ENCODE assay signal across 16 cellular contexts in genomic region chr1:210531475-210532222, GRCh38.
DNase-seq lines count a peak whose midpoint lies in the region; ATAC-seq and TF ChIP-seq lines count a peak whose summit lies in the region.
"Had no signal": no experiment of that assay in that cellular context is flagged by ENCODE, and none has a peak within 500 bp of the region (broad histone marks: within the 10 kb centered on the region; RNA-seq: fewer than 3 reads in every experiment).

No MANE protein-coding gene starts in this region.

- H3K4me3 ChIP-seq in HEK293 (ENCODE audit: low read depth, low read length) (no peak overlapping the region), adipocyte (ENCODE audit: low read length) (no peak overlapping the region), dorsolateral prefrontal cortex (no peak overlapping the region)
- H3K4me3 ChIP-seq: BLaER1 treated with 17β-estradiol and CSF1 and Interleukin-3, amounts not matched to agents 10 nM and 100 nM had no signal

- CTCF ChIA-PET in HEK293 (lab: Yijun Ruan, JAX) = interaction anchor here (0.7 kb wide), 2 partner anchors 449 to 939 kb away, joined by 3 read pairs; no protein-coding TSS in a partner anchor

- H3K36me3 ChIP-seq in HEK293 (ENCODE audit: control insufficient read depth in 2 of 2, insufficient read depth in 1 of 2, low read length in 2 of 2) = no peaks in the 10 kb centered on the region
- H3K36me3 ChIP-seq in adipocyte (ENCODE audit: control insufficient read depth, insufficient read depth, low read length, severe bottlenecking) = no peaks in the 10 kb centered on the region
- H3K36me3 ChIP-seq: BLaER1 treated with 17β-estradiol and CSF1 and Interleukin-3, amounts not matched to agents 10 nM and 100 nM had no signal

- POLR2A ChIA-PET in HEK293 (lab: Yijun Ruan, JAX) = no interaction called here

- no peak overlapping the region for H3K27ac ChIP-seq in HEK293 (ENCODE audit: extremely low read depth, low read depth, low read length)
- H3K27ac ChIP-seq in dorsolateral prefrontal cortex = no peak overlapping the region
- H3K27ac ChIP-seq: BLaER1 treated with 17β-estradiol and CSF1 and Interleukin-3, amounts not matched to agents 10 nM and 100 nM had no signal

- no peaks in the 10 kb centered on the region for H3K27me3 ChIP-seq in adipocyte (replicated peaks; ENCODE audit: control insufficient read depth, insufficient read depth, low read length)
- H3K27me3 ChIP-seq in dorsolateral prefrontal cortex = no peaks in the 10 kb centered on the region
- H3K27me3 ChIP-seq: BLaER1 treated with 17β-estradiol and CSF1 and Interleukin-3, amounts not matched to agents 10 nM and 100 nM had no signal

- H3K9me3 ChIP-seq in HEK293 (ENCODE audit: control insufficient read depth, insufficient read depth, low read depth, low read length) (no peaks in the 10 kb centered on the region), adipocyte (ENCODE audit: control insufficient read depth, low read length) (no peaks in the 10 kb centered on the region)
- H3K9me3 ChIP-seq: BLaER1 treated with 17β-estradiol and CSF1 and Interleukin-3, amounts not matched to agents 10 nM and 100 nM had no signal

- H3K9ac ChIP-seq in adipocyte (ENCODE audit: low read length) = no peak overlapping the region
- H3K9ac ChIP-seq: BLaER1 treated with 17β-estradiol and CSF1 and Interleukin-3, amounts not matched to agents 10 nM and 100 nM had no signal

- ATAC-seq in GM19452 (IDR thresholded peaks at IDR 0.05; ENCODE audit: unreplicated experiment) = no peak
- ATAC-seq: HCT116 had no signal

- intact Hi-C loops in dorsolateral prefrontal cortex (cut with DNase I) = no loop called here

- DNase-seq in NCI-H2171 treated with DMSO at 0.1 percent for 48 hours (lab: John Stamatoyannopoulos, UW) (peak; percentile 15), NCI-H2171 (lab: John Stamatoyannopoulos, UW) (no peak), adipocyte (ENCODE audit: low read depth) (peak; percentile 42), foreskin melanocyte (no peak), dorsolateral prefrontal cortex (no peak)
- DNase-seq: 8988T; CD8-positive, alpha-beta memory T cell; COR-L47; DMS79 treated with DMSO at 0.1 percent for 48 hours; GF-D8; GOT3; H7 had no signal

- H3K4me1 ChIP-seq in HEK293 (ENCODE audit: control insufficient read depth, insufficient read depth, low read length) = peaks cover 3% of the 10 kb centered on the region
- H3K4me1 ChIP-seq in adipocyte (ENCODE audit: control insufficient read depth, insufficient read depth, low read length) = no peaks in the 10 kb centered on the region
- H3K4me1 ChIP-seq: BLaER1 treated with 17β-estradiol and CSF1 and Interleukin-3, amounts not matched to agents 10 nM and 100 nM had no signal

- TF ChIP-seq CTCF in HEK293 (tag by site-specific recombination; IDR thresholded peaks at IDR 0.05) (no peak), dorsolateral prefrontal cortex (IDR thresholded peaks at IDR 0.05 in 54 of 56, conservative IDR thresholded peaks at IDR 0.05 in 2 of 56; ENCODE audit: low read depth in 1 of 56, partially characterized antibody in 56 of 56) (no peak)

TF ChIP-seq in HEK293, 187 proteins besides CTCF, POLR2A, EP300 and RAD21:
- TF ChIP-seq SCRT2 (tag by site-specific recombination; IDR thresholded peaks at IDR 0.05) (peak; percentile 20; the same call in 1 of the 2 replicates), MYNN (tag by site-specific recombination; IDR thresholded peaks at IDR 0.05; ENCODE audit: borderline replicate concordance) (no peak)
TF ChIP-seq in HEK293: peak in this region for 1.

Comparison
In these comparisons a context has a peak if more than half of its experiments do, and no peak if none do; other contexts are left out.
1. DNase-seq: peak in NCI-H2171 treated with DMSO at 0.1 percent for 48 hours (single experiment) and adipocyte (single experiment); none in NCI-H2171 (single experiment), foreskin melanocyte (single experiment) and dorsolateral prefrontal cortex (0 of 10).